In genomic region chr22:49009359-49010063, GRCh38 we compare ENCODE assay signal across 8 cellular contexts.
"Had no signal": no experiment of that assay in that cellular context is flagged by ENCODE, and none has a peak within 500 bp of the region (broad histone marks: within the 10 kb centered on the region; RNA-seq: fewer than 3 reads in every experiment).

No MANE protein-coding gene starts in this region.

- H3K27ac ChIP-seq: ovary, tibial nerve had no signal

- DNase-seq: activated CD4-positive, alpha-beta T cell treated with anti-CD3 and anti-CD28 coated beads, Interleukin-2, amount 50 U/mL, for 4 hours; activated naive CD4-positive, alpha-beta T cell treated with anti-CD3 and anti-CD28 coated beads, Interleukin-2, amount 10 ng/mL, durations not matched to agents 7 days and 5 days; erythroblast; ovary; SHP77 treated with DMSO at 0.1 percent for 48 hours; T-helper 17 cell had no signal

- H3K4me3 ChIP-seq: ovary, tibial nerve had no signal

- ATAC-seq: natural killer cell treated with Interleukin-12 subunit alpha and Interleukin-12 subunit beta and Interleukin-15 and Interleukin-18, amount 100 ng/mL, for 72 hours; T-helper 17 cell had no signal

- H3K27me3 ChIP-seq: ovary, tibial nerve had no signal

- H3K36me3 ChIP-seq: ovary, tibial nerve had no signal

- H3K9me3 ChIP-seq: ovary, tibial nerve had no signal
